Comparison of ENCODE assay signal across 10 cellular contexts in genomic region chr17:39167492-39167891, GRCh38. TPM values are rescaled to one million over a fixed set of nuclear protein-coding genes. Genes with fewer than 3 reads are reported as not detected.
DNase-seq lines count a peak whose midpoint lies in the region; ATAC-seq and TF ChIP-seq lines count a peak whose summit lies in the region.
"Had no signal": no experiment of that assay in that cellular context is flagged by ENCODE, and none has a peak within 500 bp of the region (broad histone marks: within the 10 kb centered on the region; RNA-seq: fewer than 3 reads in every experiment).

No MANE protein-coding gene starts in this region.

- H3K36me3 ChIP-seq in BLaER1 treated with 17β-estradiol and CSF1 and Interleukin-3, amounts not matched to agents 10 nM and 100 nM, result no peaks in the 10 kb centered on the region
- H3K36me3 ChIP-seq in left ventricle myocardium inferior (no peaks in the 10 kb centered on the region), brain microvascular endothelial cell (replicated peaks) (no peaks in the 10 kb centered on the region), stomach (no peaks in the 10 kb centered on the region), HAP-1 (replicated peaks) (no peaks in the 10 kb centered on the region), gastroesophageal sphincter (no peaks in the 10 kb centered on the region)
- H3K36me3 ChIP-seq: upper lobe of right lung had no signal

- H3K9me3 ChIP-seq in BLaER1 treated with 17β-estradiol and CSF1 and Interleukin-3, amounts not matched to agents 10 nM and 100 nM (replicated peaks in 1 of 11), result peaks cover 0 to 7% (median 5%) of the 10 kb centered on the region in 11 experiments; a peak in 6 of 22 replicates
- H3K9me3 ChIP-seq in left ventricle myocardium inferior (replicated peaks) (peaks cover 4% of the 10 kb centered on the region), stomach (no peaks in the 10 kb centered on the region), HAP-1 (no peaks in the 10 kb centered on the region), gastroesophageal sphincter (peaks cover 0 to 4% (median 0%) of the 10 kb centered on the region in 3 donors)
- H3K9me3 ChIP-seq: upper lobe of right lung had no signal

- peak; percentile 98 for DNase-seq in Jurkat, Clone E6-1 (ENCODE audit: low read depth, low spot score)
- DNase-seq in RPMI8226 (peak; percentile 91), left ventricle myocardium inferior (peak; percentile 50), brain microvascular endothelial cell (no peak), stomach (no peak), HAP-1 (ENCODE audit: low spot score in 2 of 2) (no peak)
- DNase-seq: upper lobe of right lung had no signal

- no peak for TF ChIP-seq POLR2A in stomach (IDR thresholded peaks at IDR 0.05)
- TF ChIP-seq POLR2A in gastroesophageal sphincter (IDR thresholded peaks at IDR 0.05), result no peak

- intact Hi-C loops in left ventricle myocardium inferior (cut with micrococcal nuclease) (loop anchor here (10.0 kb wide), 1 partner anchor 77 kb away; no protein-coding TSS in a partner anchor), stomach (cut with DNase I; ENCODE audit: low total_unique reads) (no loop called here)

- peaks cover 0 to 12% (median 0%) of the 10 kb centered on the region in 11 experiments; a peak in 1 of 22 replicates for H4K20me1 ChIP-seq in BLaER1 treated with 17β-estradiol and CSF1 and Interleukin-3, amounts not matched to agents 10 nM and 100 nM

- 32 to 43% (median 39%) methylated on average over 1 of the region's 1 CpG for WGBS in stomach, 5 donors
- WGBS in gastroesophageal sphincter (ENCODE audit: low coverage in 1 of 2), 2 donors, result 8 to 40% methylated on average over 1 of the region's 1 CpG

- H3K4me1 ChIP-seq in BLaER1 treated with 17β-estradiol and CSF1 and Interleukin-3, amounts not matched to agents 10 nM and 100 nM, result peaks cover 63 to 97% (median 87%) of the 10 kb centered on the region in 10 experiments
- H3K4me1 ChIP-seq in left ventricle myocardium inferior (peaks cover 40% of the 10 kb centered on the region), stomach (peaks cover 17 to 41% (median 31%) of the 10 kb centered on the region in 4 donors), HAP-1 (peaks cover 8% of the 10 kb centered on the region), gastroesophageal sphincter (peaks cover 0 to 39% (median 9%) of the 10 kb centered on the region in 3 donors)

- peak overlapping the region in 9 of 11 experiments; percentile 53 to 74 (median 66); a peak in 16 of 22 replicates for H3K9ac ChIP-seq in BLaER1 treated with 17β-estradiol and CSF1 and Interleukin-3, amounts not matched to agents 10 nM and 100 nM

- no peak for TF ChIP-seq EP300 in stomach (IDR thresholded peaks at IDR 0.05)
- no peak for TF ChIP-seq EP300 in gastroesophageal sphincter (IDR thresholded peaks at IDR 0.05)

- no peak for ATAC-seq in gastroesophageal sphincter
- ATAC-seq: HCT116, upper lobe of right lung had no signal

- peaks cover 17 to 27% (median 23%) of the 10 kb centered on the region in 11 experiments for H3K27me3 ChIP-seq in BLaER1 treated with 17β-estradiol and CSF1 and Interleukin-3, amounts not matched to agents 10 nM and 100 nM
- H3K27me3 ChIP-seq in left ventricle myocardium inferior (ENCODE audit: low read depth), result no peaks in the 10 kb centered on the region
- peaks cover 17% of the 10 kb centered on the region for H3K27me3 ChIP-seq in brain microvascular endothelial cell (replicated peaks)
- H3K27me3 ChIP-seq in stomach, result peaks cover 0 to 10% (median 6%) of the 10 kb centered on the region in 3 donors
- 0 out of 2 replicates have a peak, but pooled peaks cover 2% of the 10 kb centered on the region for H3K27me3 ChIP-seq in HAP-1 (ENCODE audit: low read depth)
- peaks cover 4% of the 10 kb centered on the region for H3K27me3 ChIP-seq in gastroesophageal sphincter
- H3K27me3 ChIP-seq: upper lobe of right lung had no signal

- peak overlapping the region in 3 of 10 experiments; percentile 0 to 70 (median 31); a peak in 3 of 20 replicates for H3K4me3 ChIP-seq in BLaER1 treated with 17β-estradiol and CSF1 and Interleukin-3, amounts not matched to agents 10 nM and 100 nM
- H3K4me3 ChIP-seq in Jurkat, Clone E6-1 (ENCODE audit: low read length), result no peak overlapping the region; the same call in none of the 2 replicates
- H3K4me3 ChIP-seq in left ventricle myocardium inferior (no peak overlapping the region), brain microvascular endothelial cell (ENCODE audit: low read depth, low read length) (no peak overlapping the region), stomach (no peak overlapping the region), HAP-1 (no peak overlapping the region), gastroesophageal sphincter (no peak overlapping the region)
- H3K4me3 ChIP-seq: upper lobe of right lung had no signal

- H3K4me2 ChIP-seq in BLaER1 treated with 17β-estradiol and CSF1 and Interleukin-3, amounts not matched to agents 10 nM and 100 nM, result peak overlapping the region; percentile 90 to 99 (median 94)

- TF ChIP-seq CTCF in left ventricle myocardium inferior (IDR thresholded peaks at IDR 0.05; ENCODE audit: borderline replicate concordance), result no peak
- no peak for TF ChIP-seq CTCF in brain microvascular endothelial cell (IDR thresholded peaks at IDR 0.05; ENCODE audit: low read depth, low read length, missing control alignments)
- no peak for TF ChIP-seq CTCF in stomach (IDR thresholded peaks at IDR 0.05)
- TF ChIP-seq CTCF in gastroesophageal sphincter (IDR thresholded peaks at IDR 0.05), result no peak

- H3K27ac ChIP-seq in BLaER1 treated with 17β-estradiol and CSF1 and Interleukin-3, amounts not matched to agents 10 nM and 100 nM, result peak overlapping the region in 10 of 11 experiments; percentile 13 to 82 (median 78); a peak in 18 of 22 replicates
- peak overlapping the region; percentile 41 for H3K27ac ChIP-seq in left ventricle myocardium inferior (replicated peaks)
- H3K27ac ChIP-seq in brain microvascular endothelial cell, result no peak overlapping the region
- no peak overlapping the region for H3K27ac ChIP-seq in stomach
- no peak overlapping the region for H3K27ac ChIP-seq in gastroesophageal sphincter
- H3K27ac ChIP-seq: upper lobe of right lung had no signal

- in situ Hi-C loops in brain microvascular endothelial cell (cut with HindIII; ENCODE audit: low pct_ligation_motif_present, low sequenced_read_pairs) (no loop called here), HAP-1 (cut with MboI; ENCODE audit: low sequenced_read_pairs) (no loop called here)

RNA-seq across cellular contexts. Expression of gene ARL5C, which starts 1.5 kb away (rescaled TPM):
- not detected for polyA plus RNA-seq in Jurkat, Clone E6-1 (2012; ENCODE audit: insufficient read depth, insufficient read length)
- total RNA-seq in left ventricle myocardium inferior (not detected), stomach (not detected), gastroesophageal sphincter (not detected)
- not detected for polyA plus RNA-seq in stomach
- total RNA-seq: upper lobe of right lung had no signal

RNA-seq across cellular contexts. Expression of gene PLXDC1, which starts 16.1 kb away (rescaled TPM):
- 1.4 TPM for polyA plus RNA-seq in Jurkat, Clone E6-1 (2012; ENCODE audit: insufficient read depth, insufficient read length)
- total RNA-seq in left ventricle myocardium inferior (12.2 TPM), stomach (10 to 100 TPM in 2 of 5 donors, 1 to 10 TPM in 2, under 1 TPM in 1; 0.58 to 77.2 (median 8.4) TPM), gastroesophageal sphincter (10 to 100 TPM in 3 of 4 donors, 1 to 10 TPM in 1; 5.5 to 21.6 (median 17.4) TPM)
- polyA plus RNA-seq in stomach, result 1 to 10 TPM; 1.7 to 4.6 (median 2.1) TPM

RNA-seq across cellular contexts. Expression of gene CACNB1, which starts 30.0 kb away (rescaled TPM):
- polyA plus RNA-seq in Jurkat, Clone E6-1 (2012; ENCODE audit: insufficient read depth, insufficient read length), result 4.9 TPM
- total RNA-seq in left ventricle myocardium inferior (3.7 TPM), stomach (10 to 100 TPM in 2 of 5 donors, 1 to 10 TPM in 3; 4.2 to 57.2 (median 8.9) TPM), gastroesophageal sphincter (1 to 10 TPM; 3.6 to 7.9 (median 5.9) TPM)
- polyA plus RNA-seq in stomach, result 1 to 10 TPM; 2.4 to 2.7 (median 2.7) TPM

RNA-seq across cellular contexts. Expression of gene RPL19, which starts 32.6 kb away (rescaled TPM):
- polyA plus RNA-seq in Jurkat, Clone E6-1 (2012; ENCODE audit: insufficient read depth, insufficient read length), result 3,873 TPM
- total RNA-seq in left ventricle myocardium inferior, result 944 TPM
- total RNA-seq in stomach, result 1,000 to 10,000 TPM; 1,114 to 2,498 (median 1,672) TPM
- polyA plus RNA-seq in stomach, result 1,000 to 10,000 TPM; 3,254 to 4,546 (median 3,773) TPM
- 1,000 to 10,000 TPM; 1,562 to 3,160 (median 2,477) TPM for total RNA-seq in gastroesophageal sphincter

RNA-seq across cellular contexts. Expression of gene STAC2, which starts 58.3 kb away (rescaled TPM):
- 0.26 TPM for polyA plus RNA-seq in Jurkat, Clone E6-1 (2012; ENCODE audit: insufficient read depth, insufficient read length)
- total RNA-seq in left ventricle myocardium inferior, result 0.36 TPM
- total RNA-seq in stomach, result under 1 TPM in 1 of 5 donors, not detected in 4; under 0.01 TPM
- polyA plus RNA-seq in stomach, result under 1 TPM in 2 of 3 donors, not detected in 1; 0.15 to 0.20 TPM
- total RNA-seq in gastroesophageal sphincter, result under 1 TPM in 2 of 4 donors, not detected in 2; 0.13 to 0.57 TPM

Comparison
In these comparisons a context has a peak if more than half of its experiments do, and no peak if none do; other contexts are left out.
1. H3K27ac ChIP-seq: peak in BLaER1 treated with 17β-estradiol and CSF1 and Interleukin-3, amounts not matched to agents 10 nM and 100 nM (10 of 11) and left ventricle myocardium inferior (single experiment); none in brain microvascular endothelial cell (single experiment), stomach (0 of 5) and gastroesophageal sphincter (0 of 4).
2. DNase-seq: peak in Jurkat, Clone E6-1 (single experiment), RPMI8226 (single experiment) and left ventricle myocardium inferior (single experiment); none in brain microvascular endothelial cell (single experiment), stomach (single experiment) and HAP-1 (0 of 2).